In genomic region chr9:133742849-133743444, GRCh38 we compare ENCODE assay signal across 8 cellular contexts. TPM values are rescaled to one million over a fixed set of nuclear protein-coding genes. Genes with fewer than 3 reads are reported as not detected.
A peak's percentile ranks its signal among the peaks of the same experiment; 100 is the strongest.
DNase-seq lines count a peak whose midpoint lies in the region; ATAC-seq and TF ChIP-seq lines count a peak whose summit lies in the region.

No MANE protein-coding gene starts in this region.

- no peaks in the 10 kb centered on the region for H3K79me2 ChIP-seq in HCT116 (ENCODE audit: insufficient read depth, low read length)

- TF ChIP-seq RAD21 in HCT116 (IDR thresholded peaks at IDR 0.05; ENCODE audit: low read depth) = peak; percentile 83

- peaks cover 1% of the 10 kb centered on the region for H3K36me3 Mint-ChIP-seq in MCF 10A (ENCODE audit: insufficient read depth, unreplicated experiment)

- no peaks in the 10 kb centered on the region for H3K4me1 Mint-ChIP-seq in MCF 10A (ENCODE audit: insufficient read depth, unreplicated experiment)

- DNase-seq in COLO668 (lab: John Stamatoyannopoulos, UW; ENCODE audit: unreplicated experiment) (peak; percentile 76), HCT116 (ENCODE audit: low read depth, low spot score) (peak; percentile 77), NCI-H2171 treated with DMSO at 0.1 percent for 48 hours (lab: John Stamatoyannopoulos, UW) (peak; percentile 87), MCF 10A (ENCODE audit: unreplicated experiment) (peak; percentile 65), inferior parietal cortex (ENCODE audit: extremely low spot score) (peak; percentile 84)
- peak; percentile 48 to 64 for DNase-seq in stimulated activated CD4-positive, alpha-beta T cell treated with anti-CD3 and anti-CD28 coated beads, Interleukin-1b, Interleukin-23, amount 100 ng/mL, for 1 hour (ENCODE audit: low read depth in 2 of 2)

- no peaks in the 10 kb centered on the region for H3K9me3 ChIP-seq in HCT116 (ENCODE audit: control insufficient read depth in 1 of 2, insufficient read depth in 1 of 2, low read depth in 1 of 2, low read length in 2 of 2)

- 0 out of 2 replicates have a peak, but pooled peaks cover 10% of the 10 kb centered on the region for H3K27me3 ChIP-seq in HCT116 (ENCODE audit: insufficient read depth, low read length)

- TF ChIP-seq CTCF in HCT116 (IDR thresholded peaks at IDR 0.05 in 2 of 3, conservative IDR thresholded peaks at IDR 0.05 in 1 of 3; ENCODE audit: borderline replicate concordance in 1 of 3, insufficient read depth in 1 of 3, low read depth in 2 of 3, low read length in 2 of 3) = peak; percentile 99
- peak; percentile 97 for TF ChIP-seq CTCF in VCaP (conservative IDR thresholded peaks at IDR 0.05)
- TF ChIP-seq CTCF in MCF 10A (IDR thresholded peaks at IDR 0.05; ENCODE audit: unreplicated experiment) = peak; percentile 99

- no peak overlapping the region for H2AFZ ChIP-seq in HCT116 (ENCODE audit: low read depth, low read length, poor library complexity, severe bottlenecking)

- CTCF ChIA-PET in HCT116 (lab: Charles Lee) = interaction anchor here (0.6 to 2.0 kb wide), 13 partner anchors 8 to 371 kb away, joined by 3 to 11 read pairs (median 6); partner anchors contain the start of gene BRD3OS
- CTCF ChIA-PET in MCF 10A (lab: Yijun Ruan, JAX) = interaction anchor here (0.6 to 2.6 kb wide), 16 partner anchors 9 to 1117 kb away, joined by 3 to 7 read pairs (median 4); no protein-coding TSS in a partner anchor

- peaks cover 5 to 8% of the 10 kb centered on the region in 2 experiments; a peak in 3 of 4 replicates for H3K4me1 ChIP-seq in HCT116 (ENCODE audit: control insufficient read depth in 1 of 2, insufficient read depth in 2 of 2, low read length in 2 of 2)

- RAD21 ChIA-PET in HCT116 (lab: Charles Lee; ENCODE audit: low non-redundant PET in 1 of 2, low total read pairs in 2 of 2, uncharacterized antibody in 2 of 2, unreplicated experiment in 2 of 2) = interaction anchor here in 1 of 2 experiments (0.6 to 1.3 kb wide), 2 partner anchors 11 to 39 kb away, joined by 3 read pairs; no protein-coding TSS in a partner anchor

- H3K4me3 ChIP-seq in HCT116 (replicated peaks in 1 of 2; ENCODE audit: low read depth in 1 of 2, low read length in 2 of 2) = no peak overlapping the region

- H4K20me1 ChIP-seq in HCT116 (ENCODE audit: insufficient read depth) = no peaks in the 10 kb centered on the region

- H3K27me3 Mint-ChIP-seq in MCF 10A (ENCODE audit: insufficient read depth, unreplicated experiment) = peaks cover 47% of the 10 kb centered on the region

- BruUV-seq in HCT116 (replicated peaks; lab: Mats Ljungman, UMichigan) (no TSS peak), MCF 10A (replicated peaks; lab: Mats Ljungman, UMichigan) (no TSS peak)

- TF ChIP-seq POLR2A in HCT116 (IDR thresholded peaks at IDR 0.05; ENCODE audit: borderline replicate concordance, extremely low read depth, insufficient read depth, insufficient read length) (no peak), GM18505 (IDR thresholded peaks at IDR 0.05; ENCODE audit: borderline replicate concordance, extremely low read depth, insufficient read depth, insufficient read length) (no peak)

- H3K9ac ChIP-seq in HCT116 (ENCODE audit: low read length) = no peak overlapping the region

- intact Hi-C loops in HCT116 (cut with micrococcal nuclease) (loop anchor here (5.0 kb wide), 1 partner anchor 249 kb away; the partner anchor contains the start of gene VAV2), MCF 10A (cut with micrococcal nuclease) (no loop called here)

- H3K27ac ChIP-seq in HCT116 (ENCODE audit: low read depth, low read length) (no peak overlapping the region), VCaP (no peak overlapping the region)

- no peak overlapping the region for H3K27ac Mint-ChIP-seq in MCF 10A (ENCODE audit: low read depth, unreplicated experiment)

- no peaks in the 10 kb centered on the region for H3K36me3 ChIP-seq in HCT116 (ENCODE audit: control insufficient read depth in 1 of 2, insufficient read depth in 2 of 2, low read length in 2 of 2)

- H3K4me3 Mint-ChIP-seq in MCF 10A (ENCODE audit: unreplicated experiment) = no peak overlapping the region

- peak; percentile 92 for ATAC-seq in HCT116
- ATAC-seq in GM18505 (IDR thresholded peaks at IDR 0.05; ENCODE audit: unreplicated experiment) = no peak

- POLR2A ChIA-PET in HCT116 (lab: Charles Lee) = no interaction called here
- POLR2A ChIA-PET in MCF 10A (lab: Yijun Ruan, JAX) = interaction anchor here (0.6 to 1.4 kb wide), 3 partner anchors 9 to 1526 kb away, joined by 3 to 4 read pairs (median 3); no protein-coding TSS in a partner anchor

- no peaks in the 10 kb centered on the region for H3K9me2 ChIP-seq in HCT116 (ENCODE audit: insufficient read depth)

- H3K9me3 Mint-ChIP-seq in MCF 10A (ENCODE audit: unreplicated experiment) = no peaks in the 10 kb centered on the region

- H3K4me2 ChIP-seq in HCT116 (ENCODE audit: low read length) = no peak overlapping the region

TF ChIP-seq in HCT116, 20 proteins besides CTCF, POLR2A, EP300 and RAD21:
- TF ChIP-seq CBX3 (IDR thresholded peaks at IDR 0.05; ENCODE audit: low read depth) (no peak), SRF (IDR thresholded peaks at IDR 0.05; ENCODE audit: low read depth) (0 out of 2 replicates have a peak, but pooled peaks have one; percentile 25)

RNA-seq across cellular contexts. Expression of gene SARDH, which starts 4.8 kb away (rescaled TPM):
- total RNA-seq in HCT116 (2021; ENCODE audit: unreplicated experiment) = 5.6 TPM
- 4.7 and 5.0 TPM in 2 replicates for polyA plus RNA-seq in HCT116 (2012)
- total RNA-seq in MCF 10A (2022) = not detected in 2 replicates
